ENCODE assay signal across 9 cellular contexts in the genomic region with DNA sequence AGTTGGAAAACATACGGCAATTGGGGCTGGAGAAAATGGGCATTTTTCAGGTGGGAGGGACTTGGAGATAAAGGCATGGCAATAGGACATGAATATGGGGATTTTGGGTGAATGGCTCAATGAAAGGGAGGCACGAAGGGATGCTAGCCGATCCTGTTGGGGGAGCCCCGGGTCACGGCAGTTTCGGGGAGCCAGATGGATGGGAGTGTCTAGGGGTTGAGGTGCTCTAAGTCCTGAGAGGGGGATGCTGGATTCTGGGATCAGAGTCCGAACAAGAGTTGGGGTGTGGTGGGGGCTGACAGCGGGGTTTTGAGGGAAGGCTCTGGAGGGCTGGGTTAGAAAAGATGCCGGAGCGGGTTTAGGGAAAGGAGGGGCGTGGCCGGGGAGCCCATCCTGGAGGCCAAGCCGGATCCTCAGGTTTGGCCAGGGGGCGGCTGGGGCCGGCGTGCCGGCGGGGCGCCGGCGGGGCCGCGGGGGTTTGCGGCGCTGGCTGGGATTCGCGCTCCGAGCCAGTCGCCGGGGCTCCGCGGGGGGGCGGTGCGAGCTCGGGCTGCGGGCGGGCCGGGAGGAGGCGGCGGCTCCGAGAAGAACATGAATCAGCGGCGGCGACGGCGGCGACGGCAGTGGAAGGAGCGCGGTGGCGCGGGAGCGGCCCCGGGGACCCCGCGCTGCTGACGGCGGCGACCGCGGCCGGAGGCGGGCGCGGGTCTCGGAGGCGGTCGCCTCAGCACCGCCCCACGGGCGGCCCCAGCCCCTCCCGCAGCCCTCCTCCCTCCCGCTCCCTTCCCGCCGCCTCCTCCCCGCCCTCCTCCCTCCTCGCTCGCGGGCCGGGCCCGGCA. TPM values are rescaled to one million over a fixed set of nuclear protein-coding genes. Genes with fewer than 3 reads are reported as not detected.
DNase-seq lines count a peak whose midpoint lies in the region; ATAC-seq, FAIRE-seq and TF ChIP-seq lines count a peak whose summit lies in the region.
"Had no signal": no experiment of that assay in that cellular context is flagged by ENCODE, and none has a peak within 500 bp of the region (broad histone marks: within the 10 kb centered on the region; RNA-seq: fewer than 3 reads in every experiment).

A gene (plus strand): TSS at position 813 of the 839 bp plus-strand sequence. CDS start 46 bp downstream, outside the sequence.

- TF ChIP-seq RAD21 in H1 (IDR thresholded peaks at IDR 0.05 in 1 of 2, conservative IDR thresholded peaks at IDR 0.05 in 1 of 2; ENCODE audit: low read depth in 2 of 2, low read length in 2 of 2), result no peak

- peaks cover 0 to 21% of the 10 kb centered on the region in 2 experiments; a peak in 1 of 4 replicates for H3K79me2 ChIP-seq in H1 (ENCODE audit: control insufficient read depth in 1 of 2, insufficient read depth in 2 of 2, low read length in 2 of 2)

- peak within 1 kb of the TSS; percentile 95 for H2BK15ac ChIP-seq in H1 (ENCODE audit: low read length)

- no peak within 1 kb of the TSS for H2AFZ ChIP-seq in H1 (ENCODE audit: low read length)

- peak within 1 kb of the TSS; percentile 92 for H2BK12ac ChIP-seq in H1 (ENCODE audit: low read depth, low read length)

- H3K9me3 ChIP-seq in H1 (ENCODE audit: insufficient read depth in 2 of 2, low read depth in 1 of 2, low read length in 1 of 2) (no peaks in the 10 kb centered on the region), mesodermal cell (ENCODE audit: control insufficient read depth, low read length) (no peaks in the 10 kb centered on the region)

- no peaks in the 10 kb centered on the region for H3K36me3 Mint-ChIP-seq in activated CD8-positive, alpha-beta memory T cell treated with anti-CD3 and anti-CD28 coated beads, Interleukin-2, amount 10 ng/mL, durations not matched to agents 7 days and 5 days

- H3K4me1 ChIP-seq in H1 (replicated peaks in 1 of 4; ENCODE audit: control insufficient read depth in 3 of 4, insufficient read depth in 4 of 4, low read length in 3 of 4) (peaks cover 18 to 46% (median 36%) of the 10 kb centered on the region in 4 experiments), mesodermal cell (ENCODE audit: control insufficient read depth, insufficient read depth, low read length, poor library complexity, severe bottlenecking) (peaks cover 58% of the 10 kb centered on the region)

- H3K4ac ChIP-seq in H1 (replicated peaks; ENCODE audit: insufficient read length, low read depth, low read length), result peak within 1 kb of the TSS; percentile 46

- WGBS in H1 (ENCODE audit: extremely low coverage in 1 of 2, insufficient coverage in 1 of 2, insufficient read length in 1 of 2, insufficient replicate concordance in 2 of 2, low coverage in 1 of 2, low lambda C conversion rate in 2 of 2, missing lambda C conversion rate in 1 of 2), 2 experiments, result 6% methylated on average over 11 of the region's 81 CpGs; no CpG with 5 or more reads in 1 of the 2 experiments
- WGBS in mesodermal cell (ENCODE audit: insufficient coverage in 2 of 2), 2 experiments, result 1% methylated on average over 30 to 47 of the region's 81 CpGs

- H3K36me3 ChIP-seq in H1 (ENCODE audit: control insufficient read depth in 2 of 4, insufficient read depth in 4 of 4, low read length in 3 of 4) (peaks cover 0 to 24% (median 0%) of the 10 kb centered on the region in 4 experiments; a peak in 4 of 8 replicates), mesodermal cell (ENCODE audit: control insufficient read depth, insufficient read depth, low read length) (peaks cover 21% of the 10 kb centered on the region)

- H3K4me1 Mint-ChIP-seq in activated CD8-positive, alpha-beta memory T cell treated with anti-CD3 and anti-CD28 coated beads, Interleukin-2, amount 10 ng/mL, durations not matched to agents 7 days and 5 days, result peaks cover 14% of the 10 kb centered on the region

- H3K9ac ChIP-seq in H1 (replicated peaks in 1 of 4; ENCODE audit: extremely low read depth in 1 of 4, low read depth in 3 of 4, low read length in 3 of 4), result peak within 1 kb of the TSS; percentile 46 to 88 (median 64)

- DNase-seq in DMS 273 (lab: John Stamatoyannopoulos, UW; ENCODE audit: unreplicated experiment), result peak; percentile 86
- no peak for DNase-seq in DMS 273 treated with DMSO at 0.1 percent for 48 hours (lab: John Stamatoyannopoulos, UW)
- DNase-seq in NCI-H2171 (lab: John Stamatoyannopoulos, UW), result peak; percentile 71
- peak; percentile 70 for DNase-seq in activated CD8-positive, alpha-beta memory T cell treated with anti-CD3 and anti-CD28 coated beads, Interleukin-2, amount 10 ng/mL, durations not matched to agents 7 days and 5 days
- peak in 1 of 2 experiments; percentile 82 for DNase-seq in H1 (ENCODE audit: low read depth in 1 of 2, low spot score in 2 of 2)
- DNase-seq in stimulated activated CD8-positive, alpha-beta memory T cell treated with anti-CD3 and anti-CD28 coated beads, Interleukin-12 subunit alpha, Interleukin-12 subunit beta, amount 100 ng/mL, for 4 hours (ENCODE audit: low read depth), result peak; percentile 66

- H3K14ac ChIP-seq in H1 (ENCODE audit: insufficient read length), result no peak within 1 kb of the TSS

- peaks cover 0 to 3% of the 10 kb centered on the region in 2 experiments for H4K20me1 ChIP-seq in H1 (replicated peaks in 1 of 2; ENCODE audit: control insufficient read depth in 1 of 2, insufficient read depth in 2 of 2, low read length in 2 of 2)

- peaks cover 39% of the 10 kb centered on the region for H3K27me3 Mint-ChIP-seq in activated CD8-positive, alpha-beta memory T cell treated with anti-CD3 and anti-CD28 coated beads, Interleukin-2, amount 10 ng/mL, durations not matched to agents 7 days and 5 days

- H3K23ac ChIP-seq in H1 (ENCODE audit: insufficient read length), result no peak within 1 kb of the TSS

- peak within 1 kb of the TSS; percentile 81 for H4K8ac ChIP-seq in H1 (ENCODE audit: extremely low read depth, insufficient read depth, low read length)

- H2BK20ac ChIP-seq in H1 (ENCODE audit: low read length), result peak within 1 kb of the TSS; percentile 72

- H3K56ac ChIP-seq in H1 (replicated peaks; ENCODE audit: insufficient read length, low read depth, low read length), result peak within 1 kb of the TSS; percentile 50

- peak within 1 kb of the TSS; percentile 66 for H2AK5ac ChIP-seq in H1 (ENCODE audit: low read depth, low read length)

- peak within 1 kb of the TSS; percentile 80; the same call in 1 of the 2 replicates for H2BK5ac ChIP-seq in H1 (ENCODE audit: low read depth, low read length)

- CTCF ChIA-PET in activated CD8-positive, alpha-beta memory T cell treated with anti-CD3 and anti-CD28 coated beads, Interleukin-2, amount 10 ng/mL, durations not matched to agents 7 days and 5 days (lab: Charles Lee), result interaction anchor here (0.7 to 2.0 kb wide), 19 partner anchors 9 to 349 kb away, joined by 3 to 9 read pairs (median 3); a partner anchor contains a TSS
- CTCF ChIA-PET in H1 (lab: Charles Lee; ENCODE audit: partially characterized antibody), result interaction anchor here (0.6 to 3.7 kb wide), 24 partner anchors 9 to 248 kb away, joined by 3 to 21 read pairs (median 4); a partner anchor contains a TSS

- no peaks in the 10 kb centered on the region for H3K9me3 Mint-ChIP-seq in activated CD8-positive, alpha-beta memory T cell treated with anti-CD3 and anti-CD28 coated beads, Interleukin-2, amount 10 ng/mL, durations not matched to agents 7 days and 5 days (ENCODE audit: low read depth)

- peak within 1 kb of the TSS; percentile 9 for H3K27ac Mint-ChIP-seq in activated CD8-positive, alpha-beta memory T cell treated with anti-CD3 and anti-CD28 coated beads, Interleukin-2, amount 10 ng/mL, durations not matched to agents 7 days and 5 days

- POLR2A ChIA-PET in H1 (lab: Charles Lee; ENCODE audit: partially characterized antibody), result interaction anchor here (0.8 to 21.2 kb wide), 8 partner anchors 13 to 64 kb away, joined by 3 to 643 read pairs (median 5); a partner anchor contains a TSS

- H3K27me3 ChIP-seq in H1 (replicated peaks in 1 of 4; ENCODE audit: control insufficient read depth in 3 of 4, extremely low read depth in 1 of 4, insufficient read depth in 3 of 4, low read length in 3 of 4), result no peaks in the 10 kb centered on the region; a peak in 2 of 7 replicates

- ATAC-seq in activated CD8-positive, alpha-beta memory T cell treated with anti-CD3 and anti-CD28 coated beads, Interleukin-2, amount 10 ng/mL, durations not matched to agents 7 days and 5 days, result peak; percentile 69
- no peak for ATAC-seq in HG03521 (IDR thresholded peaks at IDR 0.05; ENCODE audit: unreplicated experiment)

- peak within 1 kb of the TSS; percentile 63 for H3K4me3 Mint-ChIP-seq in activated CD8-positive, alpha-beta memory T cell treated with anti-CD3 and anti-CD28 coated beads, Interleukin-2, amount 10 ng/mL, durations not matched to agents 7 days and 5 days

- no peaks in the 10 kb centered on the region; the same call in none of the 2 replicates for H3K79me1 ChIP-seq in H1 (ENCODE audit: low read depth, low read length)

- peak within 1 kb of the TSS; percentile 90 to 99 for H3K4me2 ChIP-seq in H1 (ENCODE audit: insufficient read depth in 1 of 2, low read depth in 2 of 2, low read length in 2 of 2)

- no peak for TF ChIP-seq EP300 in H1 (IDR thresholded peaks at IDR 0.05; ENCODE audit: borderline replicate concordance in 1 of 2, low read depth in 2 of 2, low read length in 2 of 2)

- TF ChIP-seq POLR2A in H1 (IDR thresholded peaks at IDR 0.05; ENCODE audit: control extremely low read depth in 1 of 2, low read depth in 2 of 2, low read length in 2 of 2), result no peak

- no peak for TF ChIP-seq CTCF in H1 (IDR thresholded peaks at IDR 0.05; ENCODE audit: control extremely low read depth in 1 of 3, insufficient read depth in 1 of 3, low read depth in 1 of 3, low read length in 3 of 3)

- peak within 1 kb of the TSS; percentile 76 for H3K18ac ChIP-seq in H1 (ENCODE audit: extremely low read depth, low read length)

- peak within 1 kb of the TSS; percentile 62 to 96 (median 82) for H3K4me3 ChIP-seq in H1 (ENCODE audit: extremely low read depth in 1 of 4, insufficient read depth in 2 of 4, low read depth in 3 of 4, low read length in 4 of 4)
- peak within 1 kb of the TSS; percentile 75 for H3K4me3 ChIP-seq in mesodermal cell (ENCODE audit: extremely low read depth, insufficient read depth, low read length, poor library complexity, severe bottlenecking)

- FAIRE-seq in H1 (lab: Jason Lieb, UNC), result no peak
- FAIRE-seq: A204.1 had no signal

- H3K27ac ChIP-seq in H1 (ENCODE audit: low read depth, low read length) (no peak within 1 kb of the TSS; the same call in 1 of the 2 replicates), mesodermal cell (ENCODE audit: low read depth, low read length, severe bottlenecking) (peak within 1 kb of the TSS; percentile 74)

- H4K5ac ChIP-seq in H1 (ENCODE audit: insufficient read length, low read depth, low read length), result peak within 1 kb of the TSS; percentile 65

- H2BK120ac ChIP-seq in H1 (replicated peaks; ENCODE audit: low read depth, low read length), result peak within 1 kb of the TSS; percentile 57

- H3K23me2 ChIP-seq in H1 (ENCODE audit: low read depth, low read length), result peaks cover 9% of the 10 kb centered on the region; the same call in 1 of the 2 replicates

- peak within 1 kb of the TSS; percentile 58 for H4K91ac ChIP-seq in H1 (replicated peaks; ENCODE audit: insufficient read length, low read length)

RNA-seq across cellular contexts. Expression of the gene that starts here (rescaled TPM):
- under 1 TPM; 0.32 to 0.66 TPM for total RNA-seq in activated CD8-positive, alpha-beta memory T cell treated with anti-CD3 and anti-CD28 coated beads, Interleukin-2, amount 10 ng/mL, durations not matched to agents 7 days and 5 days
- total RNA-seq in H1 (2021; fragmentation: NEBNext Ultra II Directional; extraction: Animal tissue kit (Norgen Biotek cat#: 25700)), result 96.8 and 98.8 TPM in 2 replicates
- 82.7 and 131 TPM in 2 replicates for polyA plus RNA-seq in H1 (2011; rRNA removed)
- polyA plus RNA-seq in H1 (2011; cell fraction: cytosol; rRNA removed), result 84.9 TPM
- polyA plus RNA-seq in H1 (2011; cell fraction: nucleus; rRNA removed), result 193 TPM
- polyA plus RNA-seq in H1 (2012, experiment 1 of 2), result 68.1 to 113 TPM (median 105 TPM) in 4 replicates
- polyA plus RNA-seq in H1 (2012, experiment 2 of 2), result 96.2 TPM
- polyA plus RNA-seq in H1 (2013, experiment 1 of 2), result 58.3 TPM
- polyA plus RNA-seq in H1 (2013, experiment 2 of 2), result 62.9 TPM
- 166 and 223 TPM in 2 replicates for polyA minus RNA-seq in H1 (2011; rRNA and poly(A)+ RNA removed)
- polyA minus RNA-seq in H1 (2011; cell fraction: cytosol; rRNA and poly(A)+ RNA removed), result 121 TPM
- polyA minus RNA-seq in H1 (2011; cell fraction: nucleus; rRNA and poly(A)+ RNA removed), result 106 TPM
- 81.7 TPM for polyA plus RNA-seq in mesodermal cell (2013, experiment 1 of 2)
- 79.1 TPM for polyA plus RNA-seq in mesodermal cell (2013, experiment 2 of 2)

Comparison
In these comparisons a context has a peak if more than half of its experiments do, and no peak if none do; other contexts are left out.
1. RNA of the gene that starts here (total RNA-seq): 96.8 to 98.8 TPM in H1; 0.32 to 0.66 TPM in activated CD8-positive, alpha-beta memory T cell treated with anti-CD3 and anti-CD28 coated beads, Interleukin-2, amount 10 ng/mL, durations not matched to agents 7 days and 5 days; every median in the first group is over 10 times any median in the second.
2. Peak in DNase-seq and ATAC-seq in activated CD8-positive, alpha-beta memory T cell treated with anti-CD3 and anti-CD28 coated beads, Interleukin-2, amount 10 ng/mL, durations not matched to agents 7 days and 5 days; RNA of the gene not detected or under 1 TPM.